1 cellular context compared by ENCODE assay signal in the genomic region with DNA sequence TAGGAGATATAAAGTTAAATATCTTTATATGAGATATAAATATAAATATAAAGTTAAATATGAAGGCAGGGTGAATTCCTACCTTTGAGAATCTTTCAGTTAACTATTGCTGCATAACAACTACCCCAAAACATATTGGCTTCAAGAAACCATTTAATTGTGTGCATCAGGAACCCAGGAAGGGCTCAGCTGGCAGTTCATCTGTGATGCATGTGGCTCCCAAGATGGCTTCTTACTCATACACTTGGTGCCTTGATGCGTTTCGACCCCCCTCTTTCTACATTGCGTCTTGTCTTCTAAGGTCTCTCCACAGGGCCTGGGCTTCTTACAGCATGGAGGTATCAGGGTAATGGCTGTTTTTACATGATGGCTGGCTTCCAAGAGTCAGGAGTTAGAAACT.
TF ChIP-seq lines count a peak whose summit lies in the region.

No MANE protein-coding gene starts in this region.

TF ChIP-seq in HCT116, 20 proteins besides CTCF, POLR2A, EP300 and RAD21 (continued from another document):
- TF ChIP-seq TCF7L2 (IDR thresholded peaks at IDR 0.05; ENCODE audit: borderline replicate concordance, extremely low read depth, insufficient read depth, insufficient read length), result no peak
- TF ChIP-seq ELF1 (IDR thresholded peaks at IDR 0.05; ENCODE audit: borderline replicate concordance, low read depth), result no peak
- no peak for TF ChIP-seq SRF (IDR thresholded peaks at IDR 0.05; ENCODE audit: low read depth)
- TF ChIP-seq POLR2AphosphoS5 (IDR thresholded peaks at IDR 0.05; ENCODE audit: low read depth, low read length), result no peak
- TF ChIP-seq SIN3A (IDR thresholded peaks at IDR 0.05; ENCODE audit: low read depth), result no peak
TF ChIP-seq in HCT116: peak in this region for 0.
